In genomic region chr19:35206379-35206778, GRCh38 we compare ENCODE assay signal across 1 cellular context.
TF ChIP-seq lines count a peak whose summit lies in the region.

No MANE protein-coding gene starts in this region.

TF ChIP-seq in GM12878, 131 proteins besides CTCF, POLR2A, EP300 and RAD21:
- TF ChIP-seq, protein P1, sequence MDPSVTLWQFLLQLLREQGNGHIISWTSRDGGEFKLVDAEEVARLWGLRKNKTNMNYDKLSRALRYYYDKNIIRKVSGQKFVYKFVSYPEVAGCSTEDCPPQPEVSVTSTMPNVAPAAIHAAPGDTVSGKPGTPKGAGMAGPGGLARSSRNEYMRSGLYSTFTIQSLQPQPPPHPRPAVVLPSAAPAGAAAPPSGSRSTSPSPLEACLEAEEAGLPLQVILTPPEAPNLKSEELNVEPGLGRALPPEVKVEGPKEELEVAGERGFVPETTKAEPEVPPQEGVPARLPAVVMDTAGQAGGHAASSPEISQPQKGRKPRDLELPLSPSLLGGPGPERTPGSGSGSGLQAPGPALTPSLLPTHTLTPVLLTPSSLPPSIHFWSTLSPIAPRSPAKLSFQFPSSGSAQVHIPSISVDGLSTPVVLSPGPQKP (IDR thresholded peaks at IDR 0.05; ENCODE audit: low read depth, low read length) = no peak
- TF ChIP-seq, protein P2, sequence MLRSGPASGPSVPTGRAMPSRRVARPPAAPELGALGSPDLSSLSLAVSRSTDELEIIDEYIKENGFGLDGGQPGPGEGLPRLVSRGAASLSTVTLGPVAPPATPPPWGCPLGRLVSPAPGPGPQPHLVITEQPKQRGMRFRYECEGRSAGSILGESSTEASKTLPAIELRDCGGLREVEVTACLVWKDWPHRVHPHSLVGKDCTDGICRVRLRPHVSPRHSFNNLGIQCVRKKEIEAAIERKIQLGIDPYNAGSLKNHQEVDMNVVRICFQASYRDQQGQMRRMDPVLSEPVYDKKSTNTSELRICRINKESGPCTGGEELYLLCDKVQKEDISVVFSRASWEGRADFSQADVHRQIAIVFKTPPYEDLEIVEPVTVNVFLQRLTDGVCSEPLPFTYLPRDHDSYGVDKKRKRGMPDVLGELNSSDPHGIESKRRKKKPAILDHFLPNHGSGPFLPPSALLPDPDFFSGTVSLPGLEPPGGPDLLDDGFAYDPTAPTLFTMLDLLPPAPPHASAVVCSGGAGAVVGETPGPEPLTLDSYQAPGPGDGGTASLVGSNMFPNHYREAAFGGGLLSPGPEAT (IDR thresholded peaks at IDR 0.05; ENCODE audit: low read depth) = peak; percentile 76
- TF ChIP-seq MEF2B (IDR thresholded peaks at IDR 0.05; ENCODE audit: partially characterized antibody, poor library complexity, severe bottlenecking) (peak; percentile 27), ZNF217 (IDR thresholded peaks at IDR 0.05) (peak; percentile 86), JUNB (IDR thresholded peaks at IDR 0.05) (peak; percentile 64; the same call in 1 of the 2 replicates), NR2F1 (conservative IDR thresholded peaks at IDR 0.05) (0 out of 2 replicates have a peak, but pooled peaks have one; percentile 40), TCF7 (IDR thresholded peaks at IDR 0.05; ENCODE audit: borderline replicate concordance) (peak; percentile 46; the same call in 1 of the 2 replicates), NFXL1 (IDR thresholded peaks at IDR 0.05; ENCODE audit: borderline replicate concordance) (no peak), NFIC (IDR thresholded peaks at IDR 0.05; ENCODE audit: low read depth, low read length) (peak; percentile 62), SUZ12 (IDR thresholded peaks at IDR 0.05; ENCODE audit: unreplicated experiment) (no peak), DPF2 (IDR thresholded peaks at IDR 0.05) (peak; percentile 41; the same call in 1 of the 2 replicates), CBFB (IDR thresholded peaks at IDR 0.05; ENCODE audit: low read depth) (0 out of 2 replicates have a peak, but pooled peaks have one; percentile 34), FOXM1 (IDR thresholded peaks at IDR 0.05; ENCODE audit: low read depth, low read length) (no peak), EED (IDR thresholded peaks at IDR 0.05; ENCODE audit: low read depth) (peak; percentile 81), FOS (IDR thresholded peaks at IDR 0.05; ENCODE audit: borderline replicate concordance, extremely low read depth, insufficient read length) (no peak), HDAC6 (IDR thresholded peaks at IDR 0.05; ENCODE audit: unreplicated experiment) (no peak), SMARCA5 (IDR thresholded peaks at IDR 0.05) (peak; percentile 92), RUNX3 (IDR thresholded peaks at IDR 0.05; ENCODE audit: low read length) (peak; percentile 85), TCF12 (IDR thresholded peaks at IDR 0.05; ENCODE audit: low read depth, low read length) (peak; percentile 56; the same call in 1 of the 2 replicates), IKZF2 (IDR thresholded peaks at IDR 0.05) (peak; percentile 68 to 79), ZNF687 (IDR thresholded peaks at IDR 0.05) (peak; percentile 70; the same call in 1 of the 2 replicates), MXI1 (IDR thresholded peaks at IDR 0.05; ENCODE audit: low read depth, low read length) (no peak), GATAD2B (conservative IDR thresholded peaks at IDR 0.05; ENCODE audit: low read depth) (0 out of 2 replicates have a peak, but pooled peaks have one; percentile 34), SMAD1 (IDR thresholded peaks at IDR 0.05; ENCODE audit: low read depth, partially characterized antibody) (no peak), IKZF1 (conservative IDR thresholded peaks at IDR 0.05) (peak; percentile 82), NR2C2 (IDR thresholded peaks at IDR 0.05; ENCODE audit: borderline replicate concordance, control insufficient read depth, insufficient read length, low read depth) (no peak)
- TF ChIP-seq, protein P3, sequence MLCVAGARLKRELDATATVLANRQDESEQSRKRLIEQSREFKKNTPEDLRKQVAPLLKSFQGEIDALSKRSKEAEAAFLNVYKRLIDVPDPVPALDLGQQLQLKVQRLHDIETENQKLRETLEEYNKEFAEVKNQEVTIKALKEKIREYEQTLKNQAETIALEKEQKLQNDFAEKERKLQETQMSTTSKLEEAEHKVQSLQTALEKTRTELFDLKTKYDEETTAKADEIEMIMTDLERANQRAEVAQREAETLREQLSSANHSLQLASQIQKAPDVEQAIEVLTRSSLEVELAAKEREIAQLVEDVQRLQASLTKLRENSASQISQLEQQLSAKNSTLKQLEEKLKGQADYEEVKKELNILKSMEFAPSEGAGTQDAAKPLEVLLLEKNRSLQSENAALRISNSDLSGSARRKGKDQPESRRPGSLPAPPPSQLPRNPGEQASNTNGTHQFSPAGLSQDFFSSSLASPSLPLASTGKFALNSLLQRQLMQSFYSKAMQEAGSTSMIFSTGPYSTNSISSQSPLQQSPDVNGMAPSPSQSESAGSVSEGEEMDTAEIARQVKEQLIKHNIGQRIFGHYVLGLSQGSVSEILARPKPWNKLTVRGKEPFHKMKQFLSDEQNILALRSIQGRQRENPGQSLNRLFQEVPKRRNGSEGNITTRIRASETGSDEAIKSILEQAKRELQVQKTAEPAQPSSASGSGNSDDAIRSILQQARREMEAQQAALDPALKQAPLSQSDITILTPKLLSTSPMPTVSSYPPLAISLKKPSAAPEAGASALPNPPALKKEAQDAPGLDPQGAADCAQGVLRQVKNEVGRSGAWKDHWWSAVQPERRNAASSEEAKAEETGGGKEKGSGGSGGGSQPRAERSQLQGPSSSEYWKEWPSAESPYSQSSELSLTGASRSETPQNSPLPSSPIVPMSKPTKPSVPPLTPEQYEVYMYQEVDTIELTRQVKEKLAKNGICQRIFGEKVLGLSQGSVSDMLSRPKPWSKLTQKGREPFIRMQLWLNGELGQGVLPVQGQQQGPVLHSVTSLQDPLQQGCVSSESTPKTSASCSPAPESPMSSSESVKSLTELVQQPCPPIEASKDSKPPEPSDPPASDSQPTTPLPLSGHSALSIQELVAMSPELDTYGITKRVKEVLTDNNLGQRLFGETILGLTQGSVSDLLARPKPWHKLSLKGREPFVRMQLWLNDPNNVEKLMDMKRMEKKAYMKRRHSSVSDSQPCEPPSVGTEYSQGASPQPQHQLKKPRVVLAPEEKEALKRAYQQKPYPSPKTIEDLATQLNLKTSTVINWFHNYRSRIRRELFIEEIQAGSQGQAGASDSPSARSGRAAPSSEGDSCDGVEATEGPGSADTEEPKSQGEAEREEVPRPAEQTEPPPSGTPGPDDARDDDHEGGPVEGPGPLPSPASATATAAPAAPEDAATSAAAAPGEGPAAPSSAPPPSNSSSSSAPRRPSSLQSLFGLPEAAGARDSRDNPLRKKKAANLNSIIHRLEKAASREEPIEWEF (IDR thresholded peaks at IDR 0.05; ENCODE audit: insufficient replicate concordance, low read depth, low read length) = peak; percentile 14
TF ChIP-seq in GM12878: peak in this region for 18.
